Comparison of ENCODE assay signal across 6 cellular contexts in the genomic region with DNA sequence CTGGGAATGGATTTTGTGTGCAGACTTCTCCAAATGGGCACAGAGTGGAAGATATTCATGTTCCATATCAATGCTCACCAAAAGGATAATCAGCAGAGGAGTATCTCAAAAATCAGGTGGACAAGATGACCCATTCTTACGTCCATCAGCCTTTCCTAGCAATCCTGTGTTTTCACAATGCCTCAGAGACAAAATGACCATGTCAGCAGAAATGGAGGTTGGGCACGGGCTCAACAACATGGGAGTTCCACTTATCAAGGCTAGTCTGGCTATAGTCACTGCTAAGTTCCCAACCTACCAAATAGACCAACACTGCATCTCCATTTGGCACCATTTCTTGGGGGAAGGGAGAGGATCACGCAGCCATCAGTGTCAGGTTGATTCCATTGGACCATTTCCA.
"Had no signal": no experiment of that assay in that cellular context is flagged by ENCODE, and none has a peak within 500 bp of the region (broad histone marks: within the 10 kb centered on the region; RNA-seq: fewer than 3 reads in every experiment).

No MANE protein-coding gene starts in this region.

- H3K9ac ChIP-seq: KMS-11 had no signal

- DNase-seq: Karpas-422, KBM-7, KG1 had no signal

- H3K27ac ChIP-seq: HL-60, KMS-11 had no signal

- FAIRE-seq: HTR-8/SVneo had no signal

- H3K4me2 ChIP-seq: KMS-11 had no signal
